11 cellular contexts compared by ENCODE assay signal in the genomic region with DNA sequence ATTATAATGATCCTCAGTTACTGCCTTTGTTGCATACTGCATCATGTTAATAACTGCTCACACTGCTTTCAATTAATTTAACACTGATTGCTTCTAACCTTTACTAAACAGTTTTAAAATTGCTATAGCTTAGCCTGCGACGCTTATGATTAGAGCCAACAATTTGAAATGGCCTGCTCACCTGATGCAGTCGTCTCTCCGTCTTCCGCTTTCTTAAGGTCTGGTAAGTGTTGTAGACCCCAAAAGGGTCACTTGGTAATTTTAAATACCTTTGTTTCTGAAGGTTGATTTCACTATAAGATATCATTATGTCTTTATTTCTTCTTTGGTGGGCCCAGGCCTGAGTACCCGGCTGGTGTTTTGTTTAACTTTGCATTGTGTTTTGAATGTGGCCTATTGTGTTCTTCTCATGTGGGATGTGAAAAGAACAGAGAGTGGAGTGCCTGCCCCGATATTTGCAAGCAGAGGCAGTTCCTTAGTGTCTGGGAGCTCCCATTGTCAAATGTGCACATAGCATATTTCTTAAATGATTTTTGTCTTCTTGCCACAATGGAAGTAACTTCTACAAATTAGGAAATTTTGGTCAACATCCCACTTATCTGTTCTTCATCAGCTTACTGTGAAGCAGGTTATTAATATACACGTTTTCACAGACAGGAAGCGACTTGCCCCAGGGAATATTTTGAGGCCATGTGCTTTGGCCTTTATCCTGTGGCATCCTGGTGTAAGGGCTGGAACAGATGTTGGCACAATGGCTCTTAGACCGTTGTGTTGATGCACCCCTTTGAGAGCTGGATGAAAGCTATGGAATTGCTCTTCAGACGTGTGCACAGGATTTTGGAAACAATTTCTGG. TPM values are rescaled to one million over a fixed set of nuclear protein-coding genes. Genes with fewer than 3 reads are reported as not detected.
DNase-seq lines count a peak whose midpoint lies in the region; ATAC-seq and TF ChIP-seq lines count a peak whose summit lies in the region.
"Had no signal": no experiment of that assay in that cellular context is flagged by ENCODE, and none has a peak within 500 bp of the region (broad histone marks: within the 10 kb centered on the region; RNA-seq: fewer than 3 reads in every experiment).

No MANE protein-coding gene starts in this region.

- ATAC-seq in CD4-positive, alpha-beta T cell (ENCODE audit: poor library complexity): no peak
- no peak for ATAC-seq in HG02970 (IDR thresholded peaks at IDR 0.05; ENCODE audit: low FRiP score, unreplicated experiment)
- ATAC-seq in HG02610 (IDR thresholded peaks at IDR 0.05; ENCODE audit: unreplicated experiment): no peak

- H3K27me3 ChIP-seq in CD4-positive, alpha-beta T cell (ENCODE audit: control insufficient read depth, insufficient read depth, low read length): no peaks in the 10 kb centered on the region
- H3K27me3 ChIP-seq in MG63: no peaks in the 10 kb centered on the region
- H3K27me3 ChIP-seq: adrenal gland had no signal

- POLR2A ChIA-PET in CD4-positive, alpha-beta T cell (lab: Charles Lee): no interaction called here
- POLR2A ChIA-PET in MCF 10A (lab: Yijun Ruan, JAX): interaction anchor here (0.6 to 6.0 kb wide), 5 partner anchors 10 to 515 kb away, joined by 3 to 90 read pairs (median 3); partner anchors contain the start of gene NETO2
- POLR2A ChIA-PET in GM10248 (lab: Yijun Ruan, JAX): interaction anchor here (0.6 kb wide), 1 partner anchor 10 kb away, joined by 3 read pairs; no protein-coding TSS in a partner anchor

- H3K27ac Mint-ChIP-seq in CD4-positive, alpha-beta T cell: peak overlapping the region; percentile 4
- peak overlapping the region; percentile 21 to 90 (median 88) for H3K27ac Mint-ChIP-seq in IgD-negative memory B cell
- H3K27ac Mint-ChIP-seq in MCF 10A (ENCODE audit: low read depth, unreplicated experiment): peak overlapping the region; percentile 99
- peak overlapping the region in 1 of 3 experiments; percentile 37 for H3K27ac Mint-ChIP-seq in nephron

- no peak overlapping the region for H3K27ac ChIP-seq in CD4-positive, alpha-beta T cell (ENCODE audit: low read depth, low read length)
- H3K27ac ChIP-seq: adrenal gland had no signal

- no peaks in the 10 kb centered on the region for H3K36me3 ChIP-seq in MG63
- H3K36me3 ChIP-seq: adrenal gland had no signal

- H3K4me1 Mint-ChIP-seq in CD4-positive, alpha-beta T cell (ENCODE audit: low read depth): peaks cover 84% of the 10 kb centered on the region
- peaks cover 53 to 78% (median 65%) of the 10 kb centered on the region in 3 donors for H3K4me1 Mint-ChIP-seq in IgD-negative memory B cell
- H3K4me1 Mint-ChIP-seq in MCF 10A (ENCODE audit: insufficient read depth, unreplicated experiment): peaks cover 39% of the 10 kb centered on the region
- H3K4me1 Mint-ChIP-seq in nephron: peaks cover 34% of the 10 kb centered on the region

- no peak for TF ChIP-seq CTCF in CD4-positive, alpha-beta T cell (IDR thresholded peaks at IDR 0.05)
- TF ChIP-seq CTCF in MCF 10A (IDR thresholded peaks at IDR 0.05; ENCODE audit: unreplicated experiment) (no peak), nephron (IDR thresholded peaks at IDR 0.05; ENCODE audit: unreplicated experiment in 3 of 3) (no peak), GM10248 (IDR thresholded peaks at IDR 0.05; ENCODE audit: control extremely low read depth, extremely low read depth, low read depth, missing control alignments) (no peak)

- H3K9me3 ChIP-seq in CD4-positive, alpha-beta T cell (ENCODE audit: control insufficient read depth, low read length): no peaks in the 10 kb centered on the region
- no peaks in the 10 kb centered on the region for H3K9me3 ChIP-seq in MG63
- H3K9me3 ChIP-seq: adrenal gland had no signal

- peaks cover 51% of the 10 kb centered on the region for H3K36me3 Mint-ChIP-seq in CD4-positive, alpha-beta T cell (ENCODE audit: low read depth)
- H3K36me3 Mint-ChIP-seq in IgD-negative memory B cell: peaks cover 2% of the 10 kb centered on the region
- peaks cover 6% of the 10 kb centered on the region for H3K36me3 Mint-ChIP-seq in MCF 10A (ENCODE audit: insufficient read depth, unreplicated experiment)
- no peaks in the 10 kb centered on the region for H3K36me3 Mint-ChIP-seq in nephron (ENCODE audit: low read depth)

- CTCF ChIA-PET in CD4-positive, alpha-beta T cell (lab: Charles Lee): interaction anchor here (0.9 kb wide), 1 partner anchor 13 kb away, joined by 3 read pairs; no protein-coding TSS in a partner anchor
- CTCF ChIA-PET in MCF 10A (lab: Yijun Ruan, JAX): interaction anchor here (0.6 to 6.1 kb wide), 2 partner anchors 152 to 321 kb away, joined by 4 to 31 read pairs; partner anchors contain the start of gene NETO2
- CTCF ChIA-PET in GM10248 (lab: Yijun Ruan, JAX): interaction anchor here (0.9 to 1.2 kb wide), 4 partner anchors 15 to 694 kb away, joined by 3 to 5 read pairs (median 3); no protein-coding TSS in a partner anchor

- intact Hi-C loops in CD4-positive, alpha-beta T cell (cut with DNase I, micrococcal nuclease): loop anchor here in 1 of 2 experiments (5.0 to 10.0 kb wide), 7 partner anchors 322 to 1141 kb away; partner anchors contain the start of genes ABCC11, LONP2, NETO2 and ORC6
- intact Hi-C loops in MCF 10A (cut with micrococcal nuclease): loop anchor here (5.0 kb wide), 2 partner anchors 593 to 693 kb away; partner anchors contain the start of gene ABCC12

- no peak overlapping the region for H3K4me3 ChIP-seq in MG63
- H3K4me3 ChIP-seq: skin epidermis had no signal

- no TSS peak for BruUV-seq in MCF 10A (replicated peaks; lab: Mats Ljungman, UMichigan)

- DNase-seq in CD4-positive, alpha-beta T cell: no peak
- DNase-seq in MCF 10A (ENCODE audit: unreplicated experiment) (peak; percentile 13), MG63 (no peak), GM10248 (ENCODE audit: extremely low spot score) (no peak)
- DNase-seq: adrenal gland, NCI-H1417 had no signal

- H3K4me3 Mint-ChIP-seq in CD4-positive, alpha-beta T cell: peak overlapping the region; percentile 69
- H3K4me3 Mint-ChIP-seq in IgD-negative memory B cell: peak overlapping the region; percentile 23 to 100 (median 68)
- peak overlapping the region; percentile 35 for H3K4me3 Mint-ChIP-seq in MCF 10A (ENCODE audit: unreplicated experiment)
- peak overlapping the region; percentile 28 to 48 (median 44) for H3K4me3 Mint-ChIP-seq in nephron

- no peaks in the 10 kb centered on the region for H3K9me3 Mint-ChIP-seq in CD4-positive, alpha-beta T cell
- H3K9me3 Mint-ChIP-seq in IgD-negative memory B cell (no peaks in the 10 kb centered on the region), MCF 10A (ENCODE audit: unreplicated experiment) (no peaks in the 10 kb centered on the region), nephron (no peaks in the 10 kb centered on the region)

- no peaks in the 10 kb centered on the region for H3K27me3 Mint-ChIP-seq in CD4-positive, alpha-beta T cell
- H3K27me3 Mint-ChIP-seq in IgD-negative memory B cell (no peaks in the 10 kb centered on the region), MCF 10A (ENCODE audit: insufficient read depth, unreplicated experiment) (no peaks in the 10 kb centered on the region), nephron (ENCODE audit: low read depth) (no peaks in the 10 kb centered on the region)

RNA-seq across cellular contexts. Expression of gene PHKB, which starts 2.9 kb away (rescaled TPM):
- 10 to 100 TPM; 28.8 to 31.3 TPM for total RNA-seq in CD4-positive, alpha-beta T cell
- polyA plus RNA-seq in IgD-negative memory B cell: 52.2 TPM
- 62.2 and 67.3 TPM in 2 replicates for total RNA-seq in MCF 10A (2022)
- total RNA-seq in MG63 (2014; rRNA removed; shearing (Covaris generic); ENCODE audit: low replicate concordance): 11.1 and 16.4 TPM in 2 replicates

RNA-seq across cellular contexts. Expression of gene ITFG1, which starts 3.1 kb away (rescaled TPM):
- 10 to 100 TPM; 18.0 to 18.5 TPM for total RNA-seq in CD4-positive, alpha-beta T cell
- 18.1 TPM for polyA plus RNA-seq in IgD-negative memory B cell
- 35.4 and 44.0 TPM in 2 replicates for total RNA-seq in MCF 10A (2022)
- total RNA-seq in MG63 (2014; rRNA removed; shearing (Covaris generic); ENCODE audit: low replicate concordance): 18.0 and 38.3 TPM in 2 replicates
